Comparison of ENCODE assay signal across 23 cellular contexts in the genomic region with DNA sequence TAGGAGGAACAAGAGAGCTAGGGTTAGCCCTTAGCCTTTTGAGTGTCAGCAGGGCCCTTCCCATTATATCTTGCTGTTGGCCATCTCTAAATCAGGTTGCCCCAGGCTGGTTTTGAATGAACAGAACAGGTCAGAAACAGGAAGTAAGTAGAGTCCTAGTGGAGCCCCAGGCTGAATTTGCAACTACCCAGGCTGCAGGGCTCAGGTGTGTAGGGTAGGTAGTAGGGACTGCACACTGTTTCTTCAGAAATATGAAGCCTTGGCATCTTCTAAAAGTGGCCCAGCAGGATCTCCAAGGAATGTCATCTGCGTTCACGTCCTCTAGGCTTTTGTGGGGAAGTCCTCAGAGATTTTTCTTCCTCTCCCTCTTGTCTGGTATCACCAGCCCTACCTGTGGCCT.
"Had no signal": no experiment of that assay in that cellular context is flagged by ENCODE, and none has a peak within 500 bp of the region (broad histone marks: within the 10 kb centered on the region; RNA-seq: fewer than 3 reads in every experiment).

No MANE protein-coding gene starts in this region.

- H3K4me1 ChIP-seq: stomach, suprapubic skin, testis, thyroid gland, tibial artery, tibial nerve, transverse colon, upper lobe of left lung, upper lobe of right lung, uterus, vagina had no signal

- DNase-seq: stimulated activated CD4-positive, alpha-beta T cell treated with anti-CD3 and anti-CD28 coated beads, Interleukin-2, amount 100 ng/mL, for 48 hours; stimulated activated CD4-positive, alpha-beta T cell treated with anti-CD3 and anti-CD28 coated beads, Interleukin-4, amount 100 ng/mL, for 1 hour; stimulated activated CD4-positive, alpha-beta T cell treated with anti-CD3 and anti-CD28 coated beads, Interleukin-4, amount 100 ng/mL, for 24 hours; stimulated activated CD4-positive, alpha-beta T cell treated with anti-CD3 and anti-CD28 coated beads, Interleukin-4, amount 100 ng/mL, for 4 hours; stimulated activated CD8-positive, alpha-beta memory T cell treated with anti-CD3 and anti-CD28 coated beads, Interleukin-4, amount 100 ng/mL, for 48 hours; stimulated activated naive B cell treated with anti-CD40 and anti-IgM and Interleukin-4, amounts not matched to agents 10 μg/mL and 1 μg/mL and 100 μg/mL, for 72 hours; stimulated activated naive CD4-positive, alpha-beta T cell; stimulated activated naive CD4-positive, alpha-beta T cell treated with Interleukin-2 at 50 U/mL for 16 hours; stimulated activated naive CD8-positive, alpha-beta T cell treated with anti-CD3 and anti-CD28 coated beads, Interleukin-15, amount 100 ng/mL, for 72 hours; stimulated activated naive CD8-positive, alpha-beta T cell treated with anti-CD3 and anti-CD28 coated beads, Interleukin-15, Interleukin-2, amounts not matched to agents 100 U/mL and 50 U/mL, for 24 hours; stomach; substantia nigra; testis; thyroid gland; tibial artery; transverse colon; upper lobe of left lung; upper lobe of right lung; uterus had no signal

- H3K27me3 ChIP-seq: stomach, suprapubic skin, testis, thyroid gland, tibial artery, tibial nerve, transverse colon, upper lobe of left lung, upper lobe of right lung, uterus, vagina had no signal

- H3K36me3 ChIP-seq: stomach, suprapubic skin, thoracic aorta, thyroid gland, tibial artery, tibial nerve, transverse colon, upper lobe of left lung, upper lobe of right lung, uterus, vagina had no signal

- H3K9me3 ChIP-seq: stomach, suprapubic skin, testis, thoracic aorta, thyroid gland, tibial artery, tibial nerve, transverse colon, upper lobe of left lung, upper lobe of right lung, uterus, vagina had no signal

- H3K4me3 ChIP-seq: stomach, suprapubic skin, testis, thoracic aorta, thyroid gland, tibial artery, tibial nerve, transverse colon, upper lobe of left lung, upper lobe of right lung, uterus, vagina had no signal

- H3K27ac ChIP-seq: stomach, suprapubic skin, testis, thoracic aorta, thyroid gland, tibial artery, tibial nerve, transverse colon, upper lobe of left lung, upper lobe of right lung, uterus, vagina had no signal
